ENCODE assay signal across 23 cellular contexts in the genomic region with DNA sequence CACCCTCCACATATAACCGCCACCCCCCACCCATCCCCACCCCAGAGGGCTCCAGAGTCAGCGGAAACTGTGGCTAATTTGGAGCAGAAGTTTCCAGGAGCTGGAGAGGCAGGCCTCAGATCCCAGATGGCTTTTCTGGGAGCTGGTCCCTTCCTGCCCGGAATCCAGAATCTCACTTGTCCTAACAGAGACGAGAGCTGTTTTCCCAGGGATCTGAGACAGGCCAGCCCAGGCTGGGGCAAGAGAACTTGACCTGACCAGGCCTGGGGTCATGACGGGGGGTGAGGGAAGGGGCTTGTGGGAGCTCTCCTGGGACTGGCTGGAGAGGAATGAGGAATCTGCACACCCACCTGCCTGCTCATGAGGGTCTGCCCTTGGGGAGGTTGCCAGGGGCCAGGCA. TPM values are rescaled to one million over a fixed set of nuclear protein-coding genes. Genes with fewer than 3 reads are reported as not detected.
"Had no signal": no experiment of that assay in that cellular context is flagged by ENCODE, and none has a peak within 500 bp of the region (broad histone marks: within the 10 kb centered on the region; RNA-seq: fewer than 3 reads in every experiment).

No MANE protein-coding gene starts in this region.

- H3K9me3 ChIP-seq: lower lobe of right lung, prostate gland, sigmoid colon, stomach, thoracic aorta, transverse colon had no signal

- DNase-seq: effector memory CD4-positive, alpha-beta T cell; foreskin fibroblast; hippocampal formation; lower lobe of right lung; natural killer cell; occipital lobe; retina; sigmoid colon; small intestine; stimulated activated CD4-positive, alpha-beta T cell treated with anti-CD3 and anti-CD28 coated beads, Interleukin-12 subunit alpha, Interleukin-12 subunit beta, amount 100 ng/mL, for 4 hours; stimulated activated naive CD4-positive, alpha-beta T cell; stomach; substantia nigra; transverse colon had no signal

- ATAC-seq: esophagus mucosa, lower lobe of right lung, natural killer cell had no signal

- H3K36me3 Mint-ChIP-seq: memory B cell, mesothelial cell of epicardium, natural killer cell had no signal

- H3K79me2 ChIP-seq: parathyroid adenoma had no signal

- H2AFZ ChIP-seq: parathyroid adenoma had no signal

- H3K4me3 ChIP-seq: lower lobe of right lung, prostate gland, sigmoid colon, stomach, thoracic aorta, transverse colon had no signal

- H3K27ac ChIP-seq: lower lobe of right lung, parathyroid adenoma, prostate gland, sigmoid colon, thoracic aorta, transverse colon had no signal

- H3K4me3 Mint-ChIP-seq: central memory CD8-positive, alpha-beta T cell; memory B cell; mesothelial cell of epicardium; natural killer cell had no signal

- H3K9ac ChIP-seq: parathyroid adenoma had no signal

- H3K27ac Mint-ChIP-seq: memory B cell, mesothelial cell of epicardium, natural killer cell had no signal

- H3K36me3 ChIP-seq: lower lobe of right lung, prostate gland, sigmoid colon, stomach, thoracic aorta, transverse colon had no signal

- H3K9me3 Mint-ChIP-seq: central memory CD8-positive, alpha-beta T cell; memory B cell; mesothelial cell of epicardium; natural killer cell; neural crest cell had no signal

RNA-seq across cellular contexts. Expression of gene EPHX3, which starts 6.5 kb away (rescaled TPM):
- total RNA-seq: myocyte, natural killer cell, occipital lobe, sigmoid colon, transverse colon had no signal
